In genomic region chr21:38987551-38988210, GRCh38 we compare ENCODE assay signal across 14 cellular contexts.
DNase-seq lines count a peak whose midpoint lies in the region; ATAC-seq and TF ChIP-seq lines count a peak whose summit lies in the region.
"Had no signal": no experiment of that assay in that cellular context is flagged by ENCODE, and none has a peak within 500 bp of the region (broad histone marks: within the 10 kb centered on the region; RNA-seq: fewer than 3 reads in every experiment).

No MANE protein-coding gene starts in this region.

- no peaks in the 10 kb centered on the region for H3K9me3 ChIP-seq in adrenal gland (replicated peaks in 1 of 3)

- H3K4me3 ChIP-seq in fibroblast of villous mesenchyme (ENCODE audit: low read depth, low read length) (no peak overlapping the region), rectal smooth muscle tissue (ENCODE audit: low read length) (no peak overlapping the region), adrenal gland (no peak overlapping the region)

- no peak for TF ChIP-seq POLR2A in adrenal gland (IDR thresholded peaks at IDR 0.05)

- TF ChIP-seq CTCF in fibroblast of villous mesenchyme (IDR thresholded peaks at IDR 0.05; ENCODE audit: insufficient read depth, low read depth, low read length) (no peak), adrenal gland (IDR thresholded peaks at IDR 0.05) (no peak)

- H3K9ac ChIP-seq in rectal smooth muscle tissue (ENCODE audit: low read length): no peak overlapping the region

- H3K27ac ChIP-seq in rectal smooth muscle tissue (ENCODE audit: low read depth, low read length): peak overlapping the region; percentile 64
- H3K27ac ChIP-seq in adrenal gland: peak overlapping the region in 2 of 5 donors; percentile 52 to 59

- H3K36me3 ChIP-seq in rectal smooth muscle tissue (ENCODE audit: control insufficient read depth, insufficient read depth, low read length): no peaks in the 10 kb centered on the region
- H3K36me3 ChIP-seq in adrenal gland (replicated peaks in 1 of 2): no peaks in the 10 kb centered on the region

- intact Hi-C loops in adrenal gland (cut with DNase I): no loop called here

- DNase-seq in GDM1 (lab: John Stamatoyannopoulos, UW) (peak; percentile 13), NCI-H69 (lab: John Stamatoyannopoulos, UW) (peak; percentile 68), fibroblast of villous mesenchyme (ENCODE audit: low read depth) (peak; percentile 24), amniotic stem cell (lab: John Stamatoyannopoulos, UW) (no peak), adrenal gland (no peak), HuH-7 (ENCODE audit: low spot score) (no peak)
- DNase-seq: activated B cell treated with CpG ODN at 0.5 μM for 24 hours, activated T-cell treated with anti-CD3 and anti-CD28 coated beads for 4 hours, EL, KG1, NCI-H446 treated with DMSO at 0.1 percent for 48 hours, SIG-M5 had no signal

- ATAC-seq in HG02571 (IDR thresholded peaks at IDR 0.05; ENCODE audit: unreplicated experiment): no peak

- WGBS in adrenal gland, 4 donors: 59 to 68% (median 64%) methylated on average over 13 of the region's 13 CpGs

- no peaks in the 10 kb centered on the region for H3K27me3 ChIP-seq in rectal smooth muscle tissue (ENCODE audit: control insufficient read depth, insufficient read depth, low read length)
- no peaks in the 10 kb centered on the region for H3K27me3 ChIP-seq in adrenal gland

- H3K4me1 ChIP-seq in rectal smooth muscle tissue (ENCODE audit: control insufficient read depth, insufficient read depth, low read length): peaks cover 48% of the 10 kb centered on the region
- H3K4me1 ChIP-seq in adrenal gland (replicated peaks in 1 of 2): peaks cover 4 to 72% of the 10 kb centered on the region in 2 donors

Comparison
In these comparisons a context has a peak if more than half of its experiments do, and no peak if none do; other contexts are left out.
1. DNase-seq: peak in GDM1 (single experiment), NCI-H69 (single experiment) and fibroblast of villous mesenchyme (single experiment); none in amniotic stem cell (single experiment), adrenal gland (0 of 7) and HuH-7 (single experiment).